Comparison of ENCODE assay signal across 8 cellular contexts in the genomic region with DNA sequence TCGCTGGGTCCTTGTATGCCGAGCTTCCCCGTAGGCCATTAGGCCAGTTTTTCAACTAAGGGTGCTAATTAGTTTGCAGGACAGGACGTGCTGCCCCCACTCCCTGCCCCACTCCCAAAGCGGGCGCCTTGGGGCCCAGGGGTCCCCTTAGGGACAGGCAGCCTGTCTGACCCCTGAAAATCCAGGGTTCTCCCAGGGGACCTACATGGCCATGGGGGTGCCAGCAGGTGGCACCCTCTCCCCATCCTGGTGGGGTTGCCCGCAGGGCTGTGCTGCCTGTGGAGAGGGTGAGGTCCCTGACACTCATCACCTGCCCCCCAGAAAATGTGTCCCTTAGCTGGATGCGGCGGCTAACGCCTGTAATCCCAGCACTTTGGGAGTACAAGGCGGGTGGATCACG. TPM values are rescaled to one million over a fixed set of nuclear protein-coding genes. Genes with fewer than 3 reads are reported as not detected.
A peak's percentile ranks its signal among the peaks of the same experiment; 100 is the strongest.
DNase-seq lines count a peak whose midpoint lies in the region; ATAC-seq, FAIRE-seq and TF ChIP-seq lines count a peak whose summit lies in the region.

No MANE protein-coding gene starts in this region.

- DNase-seq in Calu3 (peak; percentile 52), Karpas-422 (peak; percentile 90), fibroblast of pulmonary artery (ENCODE audit: low read depth) (peak; percentile 55), pancreas (peak in 4 of 6 donors; percentile 52 to 79 (median 68)), amniotic stem cell (lab: John Stamatoyannopoulos, UW) (no peak), GF-D8 (lab: John Stamatoyannopoulos, UW) (no peak), DMS153 treated with DMSO at 0.1 percent for 48 hours (lab: John Stamatoyannopoulos, UW; ENCODE audit: unreplicated experiment) (no peak)
- DNase-seq in activated CD8-positive, alpha-beta T cell treated with anti-CD3 and anti-CD28 coated beads for 36 hours, result peak; percentile 61

- no peaks in the 10 kb centered on the region for H3K27me3 Mint-ChIP-seq in Calu3 (ENCODE audit: unreplicated experiment)
- H3K27me3 Mint-ChIP-seq in activated CD8-positive, alpha-beta T cell treated with anti-CD3 and anti-CD28 coated beads for 36 hours, result peaks cover 2% of the 10 kb centered on the region

- CTCF ChIA-PET in Calu3 (lab: Charles Lee), result no interaction called here
- CTCF ChIA-PET in activated CD8-positive, alpha-beta T cell treated with anti-CD3 and anti-CD28 coated beads for 36 hours (lab: Charles Lee), result interaction anchor here (0.7 to 2.8 kb wide), 11 partner anchors 11 to 139 kb away, joined by 3 to 14 read pairs (median 4); a partner anchor contains a TSS

- peak; percentile 71 for ATAC-seq in activated CD8-positive, alpha-beta T cell treated with anti-CD3 and anti-CD28 coated beads for 36 hours
- ATAC-seq in pancreas, result peak; percentile 78 to 92 (median 79)

- BruUV-seq in Calu3 (replicated peaks; lab: Mats Ljungman, UMichigan), result no TSS peak

- TF ChIP-seq CTCF in Calu3 (IDR thresholded peaks at IDR 0.05; ENCODE audit: unreplicated experiment) (peak; percentile 33), fibroblast of pulmonary artery (IDR thresholded peaks at IDR 0.05; ENCODE audit: low read length, missing control alignments) (peak; percentile 65), pancreas (IDR thresholded peaks at IDR 0.05) (peak in 2 of 4 donors; percentile 42 to 43)
- TF ChIP-seq CTCF in activated CD8-positive, alpha-beta T cell treated with anti-CD3 and anti-CD28 coated beads for 36 hours (IDR thresholded peaks at IDR 0.05), result peak; percentile 62

- FAIRE-seq in pancreas (lab: Jason Lieb, UNC), result no peak

- H3K4me3 Mint-ChIP-seq in Calu3 (ENCODE audit: low read depth, unreplicated experiment), result no peak overlapping the region
- H3K4me3 Mint-ChIP-seq in activated CD8-positive, alpha-beta T cell treated with anti-CD3 and anti-CD28 coated beads for 36 hours, result no peak overlapping the region

- peaks cover 4% of the 10 kb centered on the region for H3K36me3 Mint-ChIP-seq in Calu3 (ENCODE audit: insufficient read depth, unreplicated experiment)
- H3K36me3 Mint-ChIP-seq in activated CD8-positive, alpha-beta T cell treated with anti-CD3 and anti-CD28 coated beads for 36 hours (ENCODE audit: low read depth), result peaks cover 6% of the 10 kb centered on the region

- H3K27ac Mint-ChIP-seq in Calu3 (ENCODE audit: unreplicated experiment), result no peak overlapping the region
- H3K27ac Mint-ChIP-seq in activated CD8-positive, alpha-beta T cell treated with anti-CD3 and anti-CD28 coated beads for 36 hours, result no peak overlapping the region

- H3K9me2 ChIP-seq in Karpas-422 (replicated peaks; ENCODE audit: insufficient read depth, low read length), result no peaks in the 10 kb centered on the region

- H3K79me2 ChIP-seq in Karpas-422 (ENCODE audit: low read length), result no peaks in the 10 kb centered on the region

- peak overlapping the region; percentile 67 for H3K4me2 ChIP-seq in Karpas-422 (ENCODE audit: low read depth, low read length, poor library complexity, severe bottlenecking)

- POLR2A ChIA-PET in activated CD8-positive, alpha-beta T cell treated with anti-CD3 and anti-CD28 coated beads for 36 hours (lab: Charles Lee), result interaction anchor here (0.7 to 0.8 kb wide), 2 partner anchors 88 to 402 kb away, joined by 3 to 4 read pairs; no protein-coding TSS in a partner anchor

- H3K4me3 ChIP-seq in Karpas-422 (ENCODE audit: low read length) (peak overlapping the region; percentile 22; the same call in 1 of the 2 replicates), fibroblast of pulmonary artery (replicated peaks; ENCODE audit: low read depth, low read length) (no peak overlapping the region), pancreas (no peak overlapping the region)

- peaks cover 10% of the 10 kb centered on the region for H3K9me3 Mint-ChIP-seq in Calu3 (ENCODE audit: low read depth, unreplicated experiment)
- H3K9me3 Mint-ChIP-seq in activated CD8-positive, alpha-beta T cell treated with anti-CD3 and anti-CD28 coated beads for 36 hours, result peaks cover 21% of the 10 kb centered on the region

- no peaks in the 10 kb centered on the region for H3K27me3 ChIP-seq in Karpas-422 (ENCODE audit: low read length)
- H3K27me3 ChIP-seq in pancreas, result no peaks in the 10 kb centered on the region

- H3K36me3 ChIP-seq in Karpas-422 (ENCODE audit: insufficient read depth, low read length) (no peaks in the 10 kb centered on the region; the same call in 1 of the 2 replicates), pancreas (no peaks in the 10 kb centered on the region)

- 45 to 61% methylated on average over 12 of the region's 12 CpGs for WGBS in pancreas, 2 donors

- H4K20me1 ChIP-seq in Karpas-422 (ENCODE audit: insufficient read depth, low read depth, low read length), result no peaks in the 10 kb centered on the region

- H3K4me1 ChIP-seq in Karpas-422 (ENCODE audit: low read length) (peaks cover 66% of the 10 kb centered on the region), pancreas (no peaks in the 10 kb centered on the region)

- peaks cover 8% of the 10 kb centered on the region for H3K9me3 ChIP-seq in Karpas-422 (ENCODE audit: low read length)
- H3K9me3 ChIP-seq in pancreas, result no peaks in the 10 kb centered on the region

- H3K27ac ChIP-seq in Karpas-422 (ENCODE audit: low read length), result peak overlapping the region; percentile 79
- no peak overlapping the region for H3K27ac ChIP-seq in pancreas

- intact Hi-C loops in Calu3 (cut with micrococcal nuclease; ENCODE audit: unreplicated experiment), result no loop called here
- intact Hi-C loops in activated CD8-positive, alpha-beta T cell treated with anti-CD3 and anti-CD28 coated beads for 36 hours (cut with micrococcal nuclease), result loop anchor here (10.0 kb wide), 1 partner anchor 92 kb away; a partner anchor contains a TSS
- intact Hi-C loops in pancreas (cut with DNase I), result loop anchor here in 1 of 3 donors (10.0 kb wide), 1 partner anchor 322 kb away; no protein-coding TSS in a partner anchor

- no peaks in the 10 kb centered on the region for H3K4me1 Mint-ChIP-seq in Calu3 (ENCODE audit: low read depth, unreplicated experiment)
- H3K4me1 Mint-ChIP-seq in activated CD8-positive, alpha-beta T cell treated with anti-CD3 and anti-CD28 coated beads for 36 hours (ENCODE audit: low read depth), result peaks cover 5% of the 10 kb centered on the region

- H3K9ac ChIP-seq in Karpas-422 (ENCODE audit: low read length), result peak overlapping the region; percentile 54

- H2AFZ ChIP-seq in Karpas-422 (ENCODE audit: low read length), result no peak overlapping the region

RNA-seq across cellular contexts. Expression of a gene that starts 8.5 kb away (rescaled TPM):
- 0.44 and 0.73 TPM in 2 replicates for total RNA-seq in Calu3 (2022)
- 0.34 and 0.43 TPM in 2 replicates for total RNA-seq in Karpas-422 (2014; rRNA removed; shearing (Covaris generic); ENCODE audit: low replicate concordance)
- under 1 TPM in 1 of 2 experiments, not detected in 1; 0.07 TPM for total RNA-seq in activated CD8-positive, alpha-beta T cell treated with anti-CD3 and anti-CD28 coated beads for 36 hours
- total RNA-seq in pancreas, result under 1 TPM; 0.14 to 0.58 (median 0.36) TPM
- polyA plus RNA-seq in pancreas, result 1 to 10 TPM; 2.0 to 2.6 TPM

RNA-seq across cellular contexts. Expression of a gene that starts 14.9 kb away (rescaled TPM):
- total RNA-seq in Calu3 (2022) (3.9 and 5.7 TPM in 2 replicates), pancreas (10 to 100 TPM in 4 of 6 donors, 1 to 10 TPM in 2; 6.8 to 22.7 (median 11.5) TPM)
- total RNA-seq in Karpas-422 (2014; rRNA removed; shearing (Covaris generic); ENCODE audit: low replicate concordance), result 11.7 and 38.4 TPM in 2 replicates
- total RNA-seq in activated CD8-positive, alpha-beta T cell treated with anti-CD3 and anti-CD28 coated beads for 36 hours, result 1 to 10 TPM; 8.8 to 10.0 TPM
- polyA plus RNA-seq in pancreas, result 10 to 100 TPM; 33.7 to 54.4 TPM

RNA-seq across cellular contexts. Expression of a gene that starts 51.1 kb away (rescaled TPM):
- total RNA-seq in Calu3 (2022), result 22.5 and 26.4 TPM in 2 replicates
- total RNA-seq in Karpas-422 (2014; rRNA removed; shearing (Covaris generic); ENCODE audit: low replicate concordance), result 40.1 and 104 TPM in 2 replicates
- total RNA-seq in activated CD8-positive, alpha-beta T cell treated with anti-CD3 and anti-CD28 coated beads for 36 hours, result 10 to 100 TPM; 16.1 to 17.4 TPM
- 10 to 100 TPM; 10.1 to 26.8 (median 14.4) TPM for total RNA-seq in pancreas
- 10 to 100 TPM; 14.1 to 19.4 TPM for polyA plus RNA-seq in pancreas

Comparison
In these comparisons a context has a peak if more than half of its experiments do, and no peak if none do; other contexts are left out.
1. DNase-seq: peak in Calu3 (single experiment), Karpas-422 (single experiment), activated CD8-positive, alpha-beta T cell treated with anti-CD3 and anti-CD28 coated beads for 36 hours (single experiment), fibroblast of pulmonary artery (single experiment) and pancreas (4 of 6); none in amniotic stem cell (single experiment), GF-D8 (single experiment) and DMS153 treated with DMSO at 0.1 percent for 48 hours (single experiment).